ENCODE assay signal across 7 cellular contexts in the genomic region with DNA sequence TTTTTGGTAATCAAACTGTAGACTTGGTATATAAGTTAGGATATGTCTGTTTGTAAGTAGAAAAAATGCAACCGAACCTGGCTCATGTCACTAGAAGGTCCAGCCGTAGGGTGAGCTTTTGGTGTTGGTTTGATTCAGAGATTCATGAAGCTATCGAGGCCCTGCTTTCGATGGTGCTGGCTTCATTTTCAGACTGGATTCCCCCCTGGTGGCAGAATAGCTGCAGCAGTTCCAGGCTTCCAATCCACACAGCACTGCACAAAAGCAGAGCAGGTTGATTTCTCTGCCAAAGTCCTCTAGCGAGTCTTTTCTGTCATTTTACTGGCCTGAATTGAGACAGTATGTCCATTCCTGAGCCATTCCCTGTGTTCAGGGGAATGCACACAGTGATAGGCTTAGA. TPM values are rescaled to one million over a fixed set of nuclear protein-coding genes. Genes with fewer than 3 reads are reported as not detected.
DNase-seq lines count a peak whose midpoint lies in the region; ATAC-seq lines count a peak whose summit lies in the region.

No MANE protein-coding gene starts in this region.

- H2BK15ac ChIP-seq in neuronal stem cell (ENCODE audit: low read length), result no peak overlapping the region

- no peak overlapping the region for H4K8ac ChIP-seq in neuronal stem cell (ENCODE audit: low read depth, low read length)

- no peak overlapping the region for H2BK12ac ChIP-seq in neuronal stem cell (ENCODE audit: low read length)

- H3K18ac ChIP-seq in neuronal stem cell (ENCODE audit: low read length), result no peak overlapping the region

- no peaks in the 10 kb centered on the region for H3K27me3 ChIP-seq in neuronal stem cell (ENCODE audit: control insufficient read depth in 3 of 3, insufficient read depth in 3 of 3, low read depth in 1 of 3, low read length in 3 of 3)

- H3K4ac ChIP-seq in neuronal stem cell (ENCODE audit: low read length), result no peak overlapping the region

- no peaks in the 10 kb centered on the region for H3K4me1 ChIP-seq in neuronal stem cell (ENCODE audit: control insufficient read depth in 2 of 2, insufficient read depth in 1 of 2, low read depth in 1 of 2, low read length in 2 of 2)

- H3K36me3 ChIP-seq in neuronal stem cell (replicated peaks in 1 of 2; ENCODE audit: control insufficient read depth in 2 of 2, insufficient read depth in 2 of 2, low read length in 2 of 2), result peaks cover 0 to 4% of the 10 kb centered on the region in 2 donors

- no peak overlapping the region for H2AK5ac ChIP-seq in neuronal stem cell (ENCODE audit: low read depth, low read length)

- H3K9me3 ChIP-seq in neuronal stem cell (replicated peaks in 1 of 2; ENCODE audit: control insufficient read depth in 2 of 2, insufficient read depth in 1 of 2, low read depth in 1 of 2, low read length in 2 of 2), result no peaks in the 10 kb centered on the region

- no peaks in the 10 kb centered on the region for H3K79me1 ChIP-seq in neuronal stem cell (ENCODE audit: low read depth, low read length)

- H3K14ac ChIP-seq in neuronal stem cell (ENCODE audit: low read length), result no peak overlapping the region

- WGBS in neuronal stem cell (ENCODE audit: extremely low coverage in 2 of 2, insufficient read length in 2 of 2, insufficient replicate concordance in 1 of 2), 2 donors, result no CpG with 5 or more reads among the region's 5 CpGs

- no peak overlapping the region for H3K23ac ChIP-seq in neuronal stem cell (ENCODE audit: low read depth, low read length, poor library complexity)

- H2BK120ac ChIP-seq in neuronal stem cell (ENCODE audit: low read depth, low read length), result no peak overlapping the region

- ATAC-seq in GM18511 (IDR thresholded peaks at IDR 0.05; ENCODE audit: unreplicated experiment) (peak; percentile 49), GM21723 (IDR thresholded peaks at IDR 0.05; ENCODE audit: unreplicated experiment) (no peak), GM21717 (IDR thresholded peaks at IDR 0.05; ENCODE audit: unreplicated experiment) (no peak)

- DNase-seq in RPMI8226 (peak; percentile 16), neuronal stem cell (ENCODE audit: low spot score) (peak; percentile 1)
- peak; percentile 1 for DNase-seq in effector CD8-positive, alpha-beta T cell (lab: John Stamatoyannopoulos, UW)
- no peak for DNase-seq in stimulated activated CD8-positive, alpha-beta memory T cell treated with anti-CD3 and anti-CD28 coated beads, Interleukin-4, amount 100 ng/mL, for 48 hours

- no peak overlapping the region for H3K4me3 ChIP-seq in neuronal stem cell (ENCODE audit: low read length in 2 of 2)

- H2BK5ac ChIP-seq in neuronal stem cell (ENCODE audit: low read length), result no peak overlapping the region

- no peak overlapping the region for H4K91ac ChIP-seq in neuronal stem cell (ENCODE audit: low read depth, low read length, poor library complexity)

- H3K9ac ChIP-seq in neuronal stem cell (ENCODE audit: low read depth, low read length, poor library complexity), result no peak overlapping the region

- H3K27ac ChIP-seq in neuronal stem cell (replicated peaks; ENCODE audit: low read length), result no peak overlapping the region

- no peak overlapping the region for H2AFZ ChIP-seq in neuronal stem cell (ENCODE audit: low read length)

- no peak overlapping the region for H3K4me2 ChIP-seq in neuronal stem cell (ENCODE audit: insufficient read depth, low read length, poor library complexity, severe bottlenecking)

RNA-seq across cellular contexts. Expression of gene PDK3, which starts 33.1 kb away (rescaled TPM):
- 7.9 TPM for polyA plus RNA-seq in neuronal stem cell (2013, experiment 1 of 2)
- 8.0 TPM for polyA plus RNA-seq in neuronal stem cell (2013, experiment 2 of 2)
